Comparison of ENCODE assay signal across 14 cellular contexts in the genomic region with DNA sequence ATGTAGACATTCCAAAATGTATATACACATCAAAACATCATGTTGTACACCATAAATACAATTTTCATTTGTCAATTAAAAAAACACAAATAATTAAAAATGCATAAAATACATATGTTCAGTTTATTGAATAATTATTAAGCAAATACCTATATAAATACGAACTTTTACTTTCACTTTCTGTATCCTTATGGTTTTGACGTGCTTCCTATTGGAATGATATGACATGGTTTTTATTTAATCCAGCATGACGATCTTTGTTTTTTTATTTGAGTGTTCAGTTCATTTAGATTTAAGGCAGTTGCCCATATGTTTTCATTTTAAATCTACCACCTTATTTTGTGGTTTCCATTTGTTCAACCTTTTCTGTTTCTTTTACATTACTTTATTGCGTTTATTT.
DNase-seq lines count a peak whose midpoint lies in the region; ATAC-seq, FAIRE-seq and TF ChIP-seq lines count a peak whose summit lies in the region.
"Had no signal": no experiment of that assay in that cellular context is flagged by ENCODE, and none has a peak within 500 bp of the region (broad histone marks: within the 10 kb centered on the region; RNA-seq: fewer than 3 reads in every experiment).

No MANE protein-coding gene starts in this region.

- H3K9me3 ChIP-seq in pancreas (no peaks in the 10 kb centered on the region), BE2C (no peaks in the 10 kb centered on the region; the same call in 1 of the 2 replicates)
- H3K9me3 ChIP-seq: esophagus muscularis mucosa had no signal

- intact Hi-C loops in pancreas (cut with DNase I), result no loop called here

- peaks cover 19% of the 10 kb centered on the region for H3K27me3 Mint-ChIP-seq in central memory CD8-positive, alpha-beta T cell

- peak; percentile 85 for FAIRE-seq in pancreas (lab: Jason Lieb, UNC)

- DNase-seq in DMS53 treated with DMSO at 0.1 percent for 48 hours (lab: John Stamatoyannopoulos, UW; ENCODE audit: unreplicated experiment) (peak; percentile 22), NCI-H460 (ENCODE audit: extremely low read depth, low read depth) (peak; percentile 22), pancreas (no peak), HCEC 1CT (no peak), NCI-H526 (lab: John Stamatoyannopoulos, UW) (no peak), BE2C (no peak)
- no peak for DNase-seq in central memory CD8-positive, alpha-beta T cell (ENCODE audit: low spot score in 2 of 2)
- DNase-seq: activated CD8-positive, alpha-beta memory T cell treated with anti-CD3 and anti-CD28 coated beads for 24 hours; activated naive CD4-positive, alpha-beta T cell treated with anti-CD3 and anti-CD28 coated beads for 36 hours; NCI-H1417 treated with DMSO at 0.1 percent for 48 hours; NK-92 treated with Interleukin-12 subunit alpha and Interleukin-12 subunit beta, amount 100 ng/mL, for 24 hours; substantia nigra; T1000 had no signal

- 33% methylated on average over 4 of the region's 4 CpGs for WGBS in pancreas, 2 donors

- H3K27ac ChIP-seq in pancreas, result no peak overlapping the region
- H3K27ac ChIP-seq: esophagus muscularis mucosa had no signal

- no peaks in the 10 kb centered on the region for H3K36me3 ChIP-seq in pancreas
- H3K36me3 ChIP-seq in BE2C, result no peaks in the 10 kb centered on the region
- H3K36me3 ChIP-seq: esophagus muscularis mucosa had no signal

- peaks cover 2% of the 10 kb centered on the region for H3K36me3 Mint-ChIP-seq in central memory CD8-positive, alpha-beta T cell (ENCODE audit: insufficient read depth)

- H3K9me3 Mint-ChIP-seq in central memory CD8-positive, alpha-beta T cell, result no peaks in the 10 kb centered on the region
- H3K9me3 Mint-ChIP-seq: activated naive CD4-positive, alpha-beta T cell treated with anti-CD3 and anti-CD28 coated beads for 36 hours had no signal

- H3K4me1 ChIP-seq in pancreas (no peaks in the 10 kb centered on the region), BE2C (no peaks in the 10 kb centered on the region)
- H3K4me1 ChIP-seq: esophagus muscularis mucosa had no signal

- H3K4me1 Mint-ChIP-seq in central memory CD8-positive, alpha-beta T cell, result peaks cover 6% of the 10 kb centered on the region

- peak overlapping the region; percentile 57 for H3K4me3 Mint-ChIP-seq in central memory CD8-positive, alpha-beta T cell
- H3K4me3 Mint-ChIP-seq: activated naive CD4-positive, alpha-beta T cell treated with anti-CD3 and anti-CD28 coated beads for 36 hours had no signal

- H3K4me3 ChIP-seq in pancreas (peak overlapping the region in 2 of 4 donors; percentile 4 to 21), BE2C (ENCODE audit: low read depth, low read length) (no peak overlapping the region)
- H3K4me3 ChIP-seq: esophagus muscularis mucosa had no signal

- no peak for ATAC-seq in central memory CD8-positive, alpha-beta T cell (replicated peaks; ENCODE audit: extremely low read depth, poor library complexity, severe bottlenecking)
- peak in 1 of 4 donors; percentile 27 for ATAC-seq in pancreas

- H3K27me3 ChIP-seq in pancreas (no peaks in the 10 kb centered on the region), BE2C (peaks cover 3% of the 10 kb centered on the region; the same call in 1 of the 2 replicates)
- H3K27me3 ChIP-seq: esophagus muscularis mucosa had no signal

- TF ChIP-seq CTCF in pancreas (IDR thresholded peaks at IDR 0.05) (no peak), BE2C (IDR thresholded peaks at IDR 0.05; ENCODE audit: low read depth, low read length) (no peak)

- H3K27ac Mint-ChIP-seq in central memory CD8-positive, alpha-beta T cell (ENCODE audit: low read depth), result no peak overlapping the region
- H3K27ac Mint-ChIP-seq: activated naive CD4-positive, alpha-beta T cell treated with anti-CD3 and anti-CD28 coated beads for 36 hours had no signal

Comparison
In these comparisons a context has a peak if more than half of its experiments do, and no peak if none do; other contexts are left out.
1. DNase-seq: peak in DMS53 treated with DMSO at 0.1 percent for 48 hours (single experiment) and NCI-H460 (single experiment); none in central memory CD8-positive, alpha-beta T cell (0 of 2), pancreas (0 of 6), HCEC 1CT (single experiment), NCI-H526 (0 of 2) and BE2C (single experiment).